Comparison of ENCODE assay signal across 8 cellular contexts in genomic region chr1:23867542-23867952, GRCh38. TPM values are rescaled to one million over a fixed set of nuclear protein-coding genes. Genes with fewer than 3 reads are reported as not detected.
DNase-seq lines count a peak whose midpoint lies in the region; ATAC-seq and TF ChIP-seq lines count a peak whose summit lies in the region.

No MANE protein-coding gene starts in this region.

- H3K36me3 ChIP-seq in muscle layer of colon (ENCODE audit: insufficient read depth, low read length) = peaks cover 11% of the 10 kb centered on the region

- no peak for DNase-seq in chondrocyte (ENCODE audit: low spot score)
- DNase-seq in Ammon's horn (ENCODE audit: low spot score) = no peak

- H3K9ac ChIP-seq in muscle layer of colon (ENCODE audit: low read length) = peak overlapping the region; percentile 32

- H3K9me3 ChIP-seq in muscle layer of colon (ENCODE audit: low read length) = no peaks in the 10 kb centered on the region

- H3K4me3 Mint-ChIP-seq in chondrocyte (ENCODE audit: unreplicated experiment) = peak overlapping the region; percentile 83

- no peak for TF ChIP-seq RAD21 in Ishikawa (IDR thresholded peaks at IDR 0.05; ENCODE audit: low read depth)

- peak overlapping the region; percentile 80 to 92 for H3K4me3 ChIP-seq in muscle layer of colon (ENCODE audit: low read depth in 1 of 2, low read length in 2 of 2)

- H3K27ac ChIP-seq in 22Rv1 (peak overlapping the region; percentile 70), muscle layer of colon (ENCODE audit: low read depth, low read length) (peak overlapping the region; percentile 62)

- H3K9me3 Mint-ChIP-seq in chondrocyte (ENCODE audit: low read depth) = no peaks in the 10 kb centered on the region

- H3K36me3 Mint-ChIP-seq in chondrocyte (ENCODE audit: low read depth) = peaks cover 7% of the 10 kb centered on the region

- peak; percentile 12 for ATAC-seq in GM19438 (IDR thresholded peaks at IDR 0.05; ENCODE audit: low read depth, unreplicated experiment)
- no peak for ATAC-seq in GM18517 (IDR thresholded peaks at IDR 0.05; ENCODE audit: unreplicated experiment)
- ATAC-seq in GM18867 (IDR thresholded peaks at IDR 0.05; ENCODE audit: unreplicated experiment) = no peak

- H3K4me1 Mint-ChIP-seq in chondrocyte (ENCODE audit: low read depth) = peaks cover 20% of the 10 kb centered on the region

- H3K27ac Mint-ChIP-seq in chondrocyte (ENCODE audit: unreplicated experiment) = no peak overlapping the region

- H3K4me1 ChIP-seq in muscle layer of colon (ENCODE audit: insufficient read depth, low read length) = peaks cover 11% of the 10 kb centered on the region

- no peak for TF ChIP-seq CTCF in 22Rv1 (IDR thresholded peaks at IDR 0.05)
- TF ChIP-seq CTCF in chondrocyte (IDR thresholded peaks at IDR 0.05) = no peak

- H3K27me3 ChIP-seq in muscle layer of colon (ENCODE audit: control insufficient read depth in 1 of 2, insufficient read depth in 2 of 2, low read length in 2 of 2) = no peaks in the 10 kb centered on the region

- TF ChIP-seq EP300 in Ishikawa (IDR thresholded peaks at IDR 0.05; ENCODE audit: borderline replicate concordance) = no peak

- H3K27me3 Mint-ChIP-seq in chondrocyte (ENCODE audit: low read depth) = peaks cover 8% of the 10 kb centered on the region

TF ChIP-seq in Ishikawa, 13 proteins besides CTCF, POLR2A, EP300 and RAD21:
- TF ChIP-seq CREB1 (IDR thresholded peaks at IDR 0.05; ENCODE audit: low read depth) = no peak
- TF ChIP-seq ZBTB7A (IDR thresholded peaks at IDR 0.05; ENCODE audit: low read depth) = peak; percentile 81
- TF ChIP-seq, protein P1, sequence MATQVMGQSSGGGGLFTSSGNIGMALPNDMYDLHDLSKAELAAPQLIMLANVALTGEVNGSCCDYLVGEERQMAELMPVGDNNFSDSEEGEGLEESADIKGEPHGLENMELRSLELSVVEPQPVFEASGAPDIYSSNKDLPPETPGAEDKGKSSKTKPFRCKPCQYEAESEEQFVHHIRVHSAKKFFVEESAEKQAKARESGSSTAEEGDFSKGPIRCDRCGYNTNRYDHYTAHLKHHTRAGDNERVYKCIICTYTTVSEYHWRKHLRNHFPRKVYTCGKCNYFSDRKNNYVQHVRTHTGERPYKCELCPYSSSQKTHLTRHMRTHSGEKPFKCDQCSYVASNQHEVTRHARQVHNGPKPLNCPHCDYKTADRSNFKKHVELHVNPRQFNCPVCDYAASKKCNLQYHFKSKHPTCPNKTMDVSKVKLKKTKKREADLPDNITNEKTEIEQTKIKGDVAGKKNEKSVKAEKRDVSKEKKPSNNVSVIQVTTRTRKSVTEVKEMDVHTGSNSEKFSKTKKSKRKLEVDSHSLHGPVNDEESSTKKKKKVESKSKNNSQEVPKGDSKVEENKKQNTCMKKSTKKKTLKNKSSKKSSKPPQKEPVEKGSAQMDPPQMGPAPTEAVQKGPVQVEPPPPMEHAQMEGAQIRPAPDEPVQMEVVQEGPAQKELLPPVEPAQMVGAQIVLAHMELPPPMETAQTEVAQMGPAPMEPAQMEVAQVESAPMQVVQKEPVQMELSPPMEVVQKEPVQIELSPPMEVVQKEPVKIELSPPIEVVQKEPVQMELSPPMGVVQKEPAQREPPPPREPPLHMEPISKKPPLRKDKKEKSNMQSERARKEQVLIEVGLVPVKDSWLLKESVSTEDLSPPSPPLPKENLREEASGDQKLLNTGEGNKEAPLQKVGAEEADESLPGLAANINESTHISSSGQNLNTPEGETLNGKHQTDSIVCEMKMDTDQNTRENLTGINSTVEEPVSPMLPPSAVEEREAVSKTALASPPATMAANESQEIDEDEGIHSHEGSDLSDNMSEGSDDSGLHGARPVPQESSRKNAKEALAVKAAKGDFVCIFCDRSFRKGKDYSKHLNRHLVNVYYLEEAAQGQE (IDR thresholded peaks at IDR 0.05; ENCODE audit: low read depth) = no peak
- no peak for TF ChIP-seq FOXM1 (IDR thresholded peaks at IDR 0.05; ENCODE audit: borderline replicate concordance, low read depth)

RNA-seq across cellular contexts. Expression of gene FUCA1, which starts 0.5 kb away (rescaled TPM):
- 14.6 to 15.9 TPM (median 15.6 TPM) in 3 replicates for total RNA-seq in chondrocyte

RNA-seq across cellular contexts. Expression of gene HMGCL, which starts 42.3 kb away (rescaled TPM):
- 22.0 to 26.8 TPM (median 25.9 TPM) in 3 replicates for total RNA-seq in chondrocyte

RNA-seq across cellular contexts. Expression of gene CNR2, which starts 45.6 kb away (rescaled TPM):
- total RNA-seq in chondrocyte = not detected in 3 replicates
